In the genomic region with DNA sequence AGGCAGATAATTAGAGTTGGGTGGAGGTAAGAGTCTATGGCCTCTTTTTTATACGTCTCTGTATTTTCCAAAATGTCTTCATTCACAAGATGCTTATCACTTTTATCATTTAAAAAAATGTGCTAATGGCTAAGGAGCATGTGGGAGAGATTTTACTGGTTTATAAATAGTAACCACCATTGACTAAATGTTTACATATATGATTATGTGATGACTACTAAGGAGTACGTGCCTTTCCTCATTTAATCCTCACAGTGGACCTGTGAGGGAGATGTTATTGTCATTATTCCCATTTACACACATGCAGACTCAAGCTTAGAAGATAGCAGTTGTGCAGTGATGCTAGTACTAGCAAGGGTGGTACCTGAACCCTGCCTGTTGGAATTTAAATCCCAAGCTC, we compare ENCODE assay signal across 13 cellular contexts. TPM values are rescaled to one million over a fixed set of nuclear protein-coding genes. Genes with fewer than 3 reads are reported as not detected.
DNase-seq lines count a peak whose midpoint lies in the region; TF ChIP-seq lines count a peak whose summit lies in the region.
"Had no signal": no experiment of that assay in that cellular context is flagged by ENCODE, and none has a peak within 500 bp of the region (broad histone marks: within the 10 kb centered on the region; RNA-seq: fewer than 3 reads in every experiment).

No MANE protein-coding gene starts in this region.

- H3K27me3 Mint-ChIP-seq in activated T-cell treated with anti-CD3 and anti-CD28 coated beads, Interleukin-2, amount 50 U/mL, for 24 hours = no peaks in the 10 kb centered on the region
- H3K27me3 Mint-ChIP-seq: naive thymus-derived CD4-positive, alpha-beta T cell had no signal

- H3K9me3 ChIP-seq in PC-9 (ENCODE audit: insufficient read depth, low read depth) (no peaks in the 10 kb centered on the region), subcutaneous abdominal adipose tissue (ENCODE audit: control insufficient read depth in 5 of 5, low read length in 5 of 5) (no peaks in the 10 kb centered on the region)
- H3K9me3 ChIP-seq: esophagus squamous epithelium had no signal

- H3F3A ChIP-seq in PC-9 (ENCODE audit: insufficient read depth, low read depth) = no peaks in the 10 kb centered on the region

- H3K36me3 Mint-ChIP-seq in activated T-cell treated with anti-CD3 and anti-CD28 coated beads, Interleukin-2, amount 50 U/mL, for 24 hours (ENCODE audit: low read depth) = peaks cover 21% of the 10 kb centered on the region

- H3K9ac ChIP-seq in subcutaneous abdominal adipose tissue (ENCODE audit: low read length in 5 of 5) = no peak overlapping the region

- TF ChIP-seq CTCF in PC-9 (conservative IDR thresholded peaks at IDR 0.05) = no peak
- TF ChIP-seq CTCF in epithelial cell of esophagus (IDR thresholded peaks at IDR 0.05; ENCODE audit: insufficient read depth, low read depth, low read length, missing control alignments) = no peak

- no peaks in the 10 kb centered on the region for H4K20me1 ChIP-seq in PC-9 (ENCODE audit: insufficient read depth)

- H3K4me1 Mint-ChIP-seq in activated T-cell treated with anti-CD3 and anti-CD28 coated beads, Interleukin-2, amount 50 U/mL, for 24 hours (ENCODE audit: low read depth) = peaks cover 25% of the 10 kb centered on the region

- no peaks in the 10 kb centered on the region for H3K9me2 ChIP-seq in PC-9 (ENCODE audit: insufficient read depth)

- intact Hi-C loops in PC-9 (cut with micrococcal nuclease; ENCODE audit: unreplicated experiment) = loop anchor here (5.0 to 10.0 kb wide), 2 partner anchors 74 to 196 kb away; a partner anchor contains a TSS

- no peaks in the 10 kb centered on the region; the same call in 1 of the 2 replicates for H3K79me2 ChIP-seq in PC-9 (ENCODE audit: low read depth)

- no peaks in the 10 kb centered on the region for H3K27me3 ChIP-seq in PC-9 (ENCODE audit: insufficient read depth, low read depth)
- no peaks in the 10 kb centered on the region for H3K27me3 ChIP-seq in subcutaneous abdominal adipose tissue (ENCODE audit: control insufficient read depth in 5 of 5, insufficient read depth in 4 of 5, low read length in 5 of 5)
- H3K27me3 ChIP-seq: esophagus squamous epithelium had no signal

- no peak for DNase-seq in activated T-cell treated with anti-CD3 and anti-CD28 coated beads, Interleukin-2, amount 50 U/mL, for 24 hours
- DNase-seq in activated T-cell treated with anti-CD3 and anti-CD28 coated beads, Interleukin-2, amount 50 U/mL, for 48 hours = no peak
- DNase-seq in PC-9 = peak in 1 of 2 experiments; percentile 37
- peak; percentile 76 for DNase-seq in epithelial cell of esophagus (ENCODE audit: low read depth)
- DNase-seq in iPS-NIHi11 (ENCODE audit: low spot score) = no peak
- DNase-seq in MV-4-11 (lab: John Stamatoyannopoulos, UW) = no peak
- DNase-seq in NCI-H2196 treated with DMSO at 0.1 percent for 48 hours (lab: John Stamatoyannopoulos, UW; ENCODE audit: unreplicated experiment) = no peak
- DNase-seq: esophagus squamous epithelium; left ventricle myocardium superior; MM.1S; naive thymus-derived CD4-positive, alpha-beta T cell; right cardiac atrium had no signal

- POLR2A ChIA-PET in PC-9 (lab: Charles Lee; ENCODE audit: unreplicated experiment) = no interaction called here

- CTCF ChIA-PET in PC-9 (lab: Charles Lee) = no interaction called here

- peak overlapping the region; percentile 78; the same call in 1 of the 2 replicates for H3K4me2 ChIP-seq in PC-9

- no peak overlapping the region for H3K27ac Mint-ChIP-seq in activated T-cell treated with anti-CD3 and anti-CD28 coated beads, Interleukin-2, amount 50 U/mL, for 24 hours

- no peaks in the 10 kb centered on the region for H3K36me3 ChIP-seq in PC-9 (ENCODE audit: low read depth)
- peaks cover 0 to 3% (median 0%) of the 10 kb centered on the region in 5 donors for H3K36me3 ChIP-seq in subcutaneous abdominal adipose tissue (ENCODE audit: control insufficient read depth in 5 of 5, insufficient read depth in 5 of 5, low read length in 5 of 5)

- no peaks in the 10 kb centered on the region for H3K9me3 Mint-ChIP-seq in activated T-cell treated with anti-CD3 and anti-CD28 coated beads, Interleukin-2, amount 50 U/mL, for 24 hours

- H3K4me1 ChIP-seq in PC-9 (replicated peaks; ENCODE audit: insufficient read depth) (peaks cover 27% of the 10 kb centered on the region), subcutaneous abdominal adipose tissue (ENCODE audit: control insufficient read depth in 5 of 5, insufficient read depth in 5 of 5, low read length in 5 of 5) (peaks cover 2 to 26% (median 14%) of the 10 kb centered on the region in 5 donors)

- H3K4me3 Mint-ChIP-seq in activated T-cell treated with anti-CD3 and anti-CD28 coated beads, Interleukin-2, amount 50 U/mL, for 24 hours = peak overlapping the region; percentile 23

- H2AFZ ChIP-seq in PC-9 = no peak overlapping the region

- H3K4me3 ChIP-seq in PC-9 = no peak overlapping the region
- H3K4me3 ChIP-seq in epithelial cell of esophagus (ENCODE audit: low read length) = no peak overlapping the region
- no peak overlapping the region for H3K4me3 ChIP-seq in subcutaneous abdominal adipose tissue (ENCODE audit: low read depth in 1 of 5, low read length in 5 of 5)
- H3K4me3 ChIP-seq: esophagus squamous epithelium had no signal

- H3K27ac ChIP-seq in PC-9 (no peak overlapping the region), subcutaneous abdominal adipose tissue (ENCODE audit: low read depth, low read length) (peak overlapping the region; percentile 95)

- no TSS peak for BruUV-seq in PC-9 (replicated peaks; lab: Mats Ljungman, UMichigan)

RNA-seq across cellular contexts. Expression of a gene that starts 2.4 kb away (rescaled TPM):
- 7.3 and 9.9 TPM in 2 replicates for total RNA-seq in PC-9 (2021)

RNA-seq across cellular contexts. Expression of a gene that starts 47.3 kb away (rescaled TPM):
- 61.4 and 61.8 TPM in 2 replicates for total RNA-seq in PC-9 (2021)
